In genomic region chr11:16739326-16739875, GRCh38 we compare ENCODE assay signal across 8 cellular contexts. TPM values are rescaled to one million over a fixed set of nuclear protein-coding genes. Genes with fewer than 3 reads are reported as not detected.
DNase-seq lines count a peak whose midpoint lies in the region; ATAC-seq and TF ChIP-seq lines count a peak whose summit lies in the region.

No MANE protein-coding gene starts in this region.

- in situ Hi-C loops in mammary epithelial cell (cut with MboI; ENCODE audit: low sequenced_read_pairs in 2 of 2) = no loop called here

- TF ChIP-seq CTCF in mammary epithelial cell (conservative IDR thresholded peaks at IDR 0.05 in 1 of 2, IDR thresholded peaks at IDR 0.05 in 1 of 2; ENCODE audit: extremely low read depth in 1 of 2, insufficient read depth in 1 of 2, low read depth in 1 of 2, low read length in 2 of 2) = no peak
- TF ChIP-seq CTCF in lung (IDR thresholded peaks at IDR 0.05; ENCODE audit: control extremely low read depth, extremely low read depth) = no peak
- TF ChIP-seq CTCF in progenitor cell of endocrine pancreas (IDR thresholded peaks at IDR 0.05; ENCODE audit: unreplicated experiment) = no peak

- H3K36me3 Mint-ChIP-seq in progenitor cell of endocrine pancreas (ENCODE audit: insufficient read depth) = peaks cover 19% of the 10 kb centered on the region

- H4K20me1 ChIP-seq in Karpas-422 (ENCODE audit: insufficient read depth, low read depth, low read length) = peaks cover 23% of the 10 kb centered on the region
- H4K20me1 ChIP-seq in mammary epithelial cell (ENCODE audit: insufficient read depth, low read length) = no peaks in the 10 kb centered on the region

- H3K27ac ChIP-seq in Karpas-422 (ENCODE audit: low read length) = peak overlapping the region; percentile 65; the same call in 1 of the 2 replicates
- H3K27ac ChIP-seq in mammary epithelial cell (ENCODE audit: insufficient read depth, low read depth, low read length) = peak overlapping the region; percentile 96
- peak overlapping the region; percentile 71 to 95 for H3K27ac ChIP-seq in lung (ENCODE audit: low read depth in 1 of 2, low read length in 1 of 2)

- ATAC-seq in lung (ENCODE audit: insufficient read depth, low FRiP score) (no peak), left lobe of liver (no peak)

- H3K4me3 ChIP-seq in Karpas-422 (ENCODE audit: low read length) (peak overlapping the region; percentile 70), mammary epithelial cell (replicated peaks in 1 of 3; ENCODE audit: insufficient read depth in 1 of 3, low read depth in 2 of 3, low read length in 3 of 3) (peak overlapping the region; percentile 68 to 80 (median 77)), lung (peak overlapping the region; percentile 74)

- H3K4me2 ChIP-seq in Karpas-422 (ENCODE audit: low read depth, low read length, poor library complexity, severe bottlenecking) = peak overlapping the region; percentile 90
- peak overlapping the region; percentile 88 for H3K4me2 ChIP-seq in mammary epithelial cell (ENCODE audit: insufficient read depth, low read depth, low read length)

- dilution Hi-C loops in mammary epithelial cell (cut with HindIII; ENCODE audit: low sequenced_read_pairs) = no loop called here

- DNase-seq in AG20443 (ENCODE audit: low spot score) (peak; percentile 25), Karpas-422 (peak; percentile 59), mammary epithelial cell (peak; percentile 15), lung (ENCODE audit: low spot score) (no peak), NCI-H1930 (lab: John Stamatoyannopoulos, UW) (no peak), superior temporal gyrus (ENCODE audit: extremely low spot score) (no peak), progenitor cell of endocrine pancreas (ENCODE audit: low spot score, unreplicated experiment) (no peak), left lobe of liver (ENCODE audit: low spot score) (no peak)

- no TSS peak for BruUV-seq in mammary epithelial cell (replicated peaks; lab: Mats Ljungman, UMichigan)

- H3K27ac Mint-ChIP-seq in progenitor cell of endocrine pancreas = no peak overlapping the region

- H3K9me3 ChIP-seq in Karpas-422 (ENCODE audit: low read length) (no peaks in the 10 kb centered on the region), mammary epithelial cell (replicated peaks; ENCODE audit: insufficient read depth, low read length) (no peaks in the 10 kb centered on the region), lung (ENCODE audit: control insufficient read depth in 2 of 2, insufficient read depth in 1 of 2, low read length in 1 of 2) (no peaks in the 10 kb centered on the region)

- peaks cover 48% of the 10 kb centered on the region for H3K4me1 ChIP-seq in Karpas-422 (ENCODE audit: low read length)
- peaks cover 12% of the 10 kb centered on the region for H3K4me1 ChIP-seq in mammary epithelial cell (ENCODE audit: insufficient read depth, low read length)
- H3K4me1 ChIP-seq in lung (ENCODE audit: control insufficient read depth in 2 of 2, insufficient read depth in 2 of 2, low read length in 2 of 2) = peaks cover 7 to 19% of the 10 kb centered on the region in 2 donors

- H3K79me2 ChIP-seq in Karpas-422 (ENCODE audit: low read length) = peaks cover 63% of the 10 kb centered on the region
- peaks cover 63% of the 10 kb centered on the region for H3K79me2 ChIP-seq in mammary epithelial cell (ENCODE audit: insufficient read depth, low read length)

- 1% methylated on average over 20 of the region's 20 CpGs for WGBS in mammary epithelial cell (ENCODE audit: low coverage, missing lambda C conversion rate)
- 10 to 12% methylated on average over 20 of the region's 20 CpGs for WGBS in lung, 2 donors

- CTCF ChIA-PET in mammary epithelial cell (lab: Charles Lee; ENCODE audit: low non-redundant PET) = no interaction called here

- H3K27me3 Mint-ChIP-seq in progenitor cell of endocrine pancreas = no peaks in the 10 kb centered on the region

- H3K9ac ChIP-seq in Karpas-422 (ENCODE audit: low read length) = peak overlapping the region; percentile 93
- peak overlapping the region; percentile 100 for H3K9ac ChIP-seq in mammary epithelial cell (ENCODE audit: insufficient read depth, low read length)

- intact Hi-C loops in mammary epithelial cell (cut with micrococcal nuclease) = loop anchor here (2.0 kb wide), 1 partner anchor 107 kb away; no protein-coding TSS in a partner anchor

- no peaks in the 10 kb centered on the region for H3K9me2 ChIP-seq in Karpas-422 (replicated peaks; ENCODE audit: insufficient read depth, low read length)

- no peak overlapping the region for H3K4me3 Mint-ChIP-seq in progenitor cell of endocrine pancreas (ENCODE audit: low read depth)

- no peak overlapping the region for H2AFZ ChIP-seq in Karpas-422 (ENCODE audit: low read length)
- peak overlapping the region; percentile 96 for H2AFZ ChIP-seq in mammary epithelial cell (ENCODE audit: low read depth, low read length)

- no peaks in the 10 kb centered on the region for H3K9me3 Mint-ChIP-seq in progenitor cell of endocrine pancreas (ENCODE audit: low read depth)

- H3K36me3 ChIP-seq in Karpas-422 (ENCODE audit: insufficient read depth, low read length) (peaks cover 34% of the 10 kb centered on the region), mammary epithelial cell (ENCODE audit: insufficient read depth, low read length) (peaks cover 3% of the 10 kb centered on the region), lung (ENCODE audit: control insufficient read depth in 2 of 2, insufficient read depth in 2 of 2, low read length in 2 of 2) (peaks cover 0 to 1% of the 10 kb centered on the region in 2 donors)

- H3K27me3 ChIP-seq in Karpas-422 (ENCODE audit: low read length) (no peaks in the 10 kb centered on the region), mammary epithelial cell (ENCODE audit: insufficient read depth, low read length) (no peaks in the 10 kb centered on the region), lung (ENCODE audit: control insufficient read depth, insufficient read depth) (no peaks in the 10 kb centered on the region)

- H3K4me1 Mint-ChIP-seq in progenitor cell of endocrine pancreas (ENCODE audit: low read depth) = peaks cover 20% of the 10 kb centered on the region

RNA-seq across cellular contexts. Expression of gene C11orf58, which starts 1.0 kb away (rescaled TPM):
- total RNA-seq in Karpas-422 (2014; rRNA removed; shearing (Covaris generic); ENCODE audit: low replicate concordance) = 127 and 200 TPM in 2 replicates
- 100 to 1,000 TPM in 1 of 2 donors, 10 to 100 TPM in 1; 94.0 to 115 TPM for total RNA-seq in mammary epithelial cell
- polyA plus RNA-seq in mammary epithelial cell = 85.1 TPM
- polyA minus RNA-seq in mammary epithelial cell = 108 TPM
- total RNA-seq in lung = 100 to 1,000 TPM; 101 to 219 TPM
- polyA plus RNA-seq in lung = 10 to 100 TPM; 87.2 to 95.0 TPM
- 162 and 166 TPM in 2 replicates for total RNA-seq in progenitor cell of endocrine pancreas
- total RNA-seq in left lobe of liver = 51.0 TPM

Comparison
In these comparisons a context has a peak if more than half of its experiments do, and no peak if none do; other contexts are left out.
1. DNase-seq: peak in AG20443 (single experiment), Karpas-422 (single experiment) and mammary epithelial cell (single experiment); none in lung (single experiment), NCI-H1930 (0 of 2), superior temporal gyrus (single experiment), progenitor cell of endocrine pancreas (single experiment) and left lobe of liver (single experiment).
2. Peak in every context shown above with its lines, with median percentiles within 50 percentile points of each other: H3K27ac ChIP-seq and H3K4me3 ChIP-seq.